In the genomic region with DNA sequence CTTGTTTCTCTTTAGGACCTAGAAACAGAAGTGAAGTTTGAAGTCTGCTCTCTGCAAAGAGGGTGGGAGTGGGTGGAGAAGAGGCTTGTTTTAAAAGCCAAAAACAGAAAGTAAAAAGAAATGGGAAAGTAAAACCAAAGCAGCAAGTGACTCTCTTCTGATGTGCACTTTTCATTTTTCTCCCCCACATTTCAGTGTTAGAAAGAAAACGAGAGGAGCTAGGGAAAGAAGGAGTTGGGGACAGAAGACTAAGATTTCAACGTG, we compare ENCODE assay signal across 8 cellular contexts.
DNase-seq lines count a peak whose midpoint lies in the region; ATAC-seq and TF ChIP-seq lines count a peak whose summit lies in the region.

No MANE protein-coding gene starts in this region.

- no peak overlapping the region for H3K9ac ChIP-seq in stomach smooth muscle (ENCODE audit: low read length in 2 of 2)

- H3K36me3 ChIP-seq in GM06990 (ENCODE audit: control insufficient read depth, insufficient read depth, low read length) (no peaks in the 10 kb centered on the region), stomach smooth muscle (ENCODE audit: control insufficient read depth in 2 of 2, insufficient read depth in 2 of 2, low read length in 2 of 2) (no peaks in the 10 kb centered on the region)

- H3K27ac ChIP-seq in stomach smooth muscle (ENCODE audit: low read length): no peak overlapping the region

- peaks cover 13% of the 10 kb centered on the region for H3K4me1 ChIP-seq in stomach smooth muscle (ENCODE audit: control insufficient read depth, insufficient read depth, low read length)

- ATAC-seq in GM21381 (IDR thresholded peaks at IDR 0.05; ENCODE audit: unreplicated experiment): peak; percentile 41
- peak; percentile 77 for ATAC-seq in HG03575 (IDR thresholded peaks at IDR 0.05; ENCODE audit: extremely low read depth, insufficient number of reproducible peaks, low FRiP score, unreplicated experiment)

- no peaks in the 10 kb centered on the region for H3K9me3 ChIP-seq in stomach smooth muscle (ENCODE audit: control insufficient read depth in 2 of 2, low read length in 2 of 2)

- TF ChIP-seq CTCF in GM06990 (IDR thresholded peaks at IDR 0.05; ENCODE audit: insufficient read depth, low read length, poor library complexity, severe bottlenecking) (no peak), fibroblast of pulmonary artery (IDR thresholded peaks at IDR 0.05; ENCODE audit: low read length, missing control alignments) (no peak)

- peak overlapping the region; percentile 27; the same call in 1 of the 2 replicates for H3K4me3 ChIP-seq in GM06990 (replicated peaks; ENCODE audit: low read depth, low read length)
- H3K4me3 ChIP-seq in fibroblast of pulmonary artery (replicated peaks; ENCODE audit: low read depth, low read length): peak overlapping the region; percentile 59
- H3K4me3 ChIP-seq in stomach smooth muscle (ENCODE audit: low read length in 2 of 2): peak overlapping the region; percentile 70 to 73

- H3K27me3 ChIP-seq in GM06990 (replicated peaks; ENCODE audit: control insufficient read depth, insufficient read depth, low read length) (no peaks in the 10 kb centered on the region), stomach smooth muscle (ENCODE audit: control insufficient read depth in 1 of 2, insufficient read depth in 2 of 2, low read length in 2 of 2) (peaks cover 17 to 27% of the 10 kb centered on the region in 2 donors)

- no peak for DNase-seq in GM06990 (ENCODE audit: extremely low read depth, insufficient read length)
- no peak for DNase-seq in fibroblast of pulmonary artery (ENCODE audit: low read depth)
- DNase-seq in SW480 (ENCODE audit: low spot score): no peak
- no peak for DNase-seq in HCEC 1CT
- DNase-seq in DMS114 treated with DMSO at 0.1 percent for 48 hours (lab: John Stamatoyannopoulos, UW; ENCODE audit: unreplicated experiment): no peak
